1 cellular context compared by ENCODE assay signal in the genomic region with DNA sequence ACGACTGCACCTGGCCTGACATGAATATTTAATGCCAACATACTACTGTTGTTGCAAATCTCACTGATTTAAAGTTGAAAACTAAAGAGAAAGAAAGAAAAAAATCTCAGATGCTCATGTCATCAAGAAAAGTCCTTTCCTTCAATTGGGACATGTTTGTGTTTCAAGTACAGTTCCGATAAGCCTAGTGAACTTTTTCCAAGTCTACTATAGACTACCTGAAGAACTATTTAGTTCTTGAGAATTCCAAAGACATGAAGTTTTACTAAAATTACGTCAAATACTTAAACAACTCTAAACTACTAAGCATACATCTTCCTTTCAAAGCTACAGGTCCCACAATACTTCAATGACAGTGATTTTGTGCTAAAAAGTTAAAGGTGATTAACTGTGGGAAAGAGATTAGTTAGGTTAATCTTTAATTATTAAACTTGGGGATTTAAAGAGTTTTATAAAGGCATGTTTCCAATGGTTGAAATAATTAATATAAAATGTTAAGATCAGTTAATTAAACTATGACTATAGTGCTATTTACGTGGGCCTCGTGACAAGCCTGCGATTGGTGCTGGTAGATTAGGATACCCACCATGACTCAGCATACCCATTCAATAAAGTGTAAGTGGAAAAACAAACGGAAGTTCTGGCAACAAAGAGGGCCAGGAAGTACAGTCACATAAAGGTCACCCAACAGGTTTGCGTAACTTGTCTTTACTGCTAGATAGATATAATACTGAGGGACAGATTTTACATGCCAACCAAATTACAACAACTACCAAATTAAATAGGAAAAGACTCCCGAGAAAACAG.
TF ChIP-seq lines count a peak whose summit lies in the region.

No MANE protein-coding gene starts in this region.

TF ChIP-seq in HepG2, 621 proteins besides CTCF, POLR2A, EP300 and RAD21 (continued from another document and continues in another):
- TF ChIP-seq LCORL (IDR thresholded peaks at IDR 0.05) (no peak), LCORL (CRISPR knock-in tag; IDR thresholded peaks at IDR 0.05) (peak; percentile 63; the same call in 1 of the 2 replicates), AHR (CRISPR knock-in tag; IDR thresholded peaks at IDR 0.05) (no peak), SALL2 (CRISPR knock-in tag; IDR thresholded peaks at IDR 0.05) (no peak), CBX1 (IDR thresholded peaks at IDR 0.05; ENCODE audit: low read depth) (no peak), REL (CRISPR knock-in tag; conservative IDR thresholded peaks at IDR 0.05) (no peak), ZNF678 (CRISPR knock-in tag; IDR thresholded peaks at IDR 0.05) (no peak), ZMYM3 (CRISPR knock-in tag; IDR thresholded peaks at IDR 0.05) (no peak), ZNF343 (CRISPR knock-in tag; IDR thresholded peaks at IDR 0.05) (no peak), AKAP8 (CRISPR knock-in tag; IDR thresholded peaks at IDR 0.05) (no peak), HIVEP1 (CRISPR knock-in tag; IDR thresholded peaks at IDR 0.05) (no peak), ZBTB20 (CRISPR knock-in tag; IDR thresholded peaks at IDR 0.05; ENCODE audit: borderline replicate concordance, low read depth) (peak; percentile 90; the same call in 1 of the 2 replicates), ZNF616 (CRISPR knock-in tag; IDR thresholded peaks at IDR 0.05; ENCODE audit: low read depth) (no peak), CEBPG (CRISPR knock-in tag; IDR thresholded peaks at IDR 0.05) (peak; percentile 95), HCFC1 (IDR thresholded peaks at IDR 0.05; ENCODE audit: low read depth, low read length) (no peak), MIER2 (CRISPR knock-in tag; IDR thresholded peaks at IDR 0.05) (peak; percentile 63; the same call in 1 of the 2 replicates), FOXM1 (CRISPR knock-in tag; IDR thresholded peaks at IDR 0.05) (no peak), NBN (conservative IDR thresholded peaks at IDR 0.05) (no peak), RFX3 (CRISPR knock-in tag; IDR thresholded peaks at IDR 0.05) (no peak), KDM4B (CRISPR knock-in tag; IDR thresholded peaks at IDR 0.05) (no peak), PAX8 (CRISPR knock-in tag; IDR thresholded peaks at IDR 0.05; ENCODE audit: borderline replicate concordance) (no peak), ZNF33B (CRISPR knock-in tag; IDR thresholded peaks at IDR 0.05) (no peak), SPEN (CRISPR knock-in tag; IDR thresholded peaks at IDR 0.05; ENCODE audit: low read depth) (peak; percentile 33; the same call in 1 of the 2 replicates), KAT7 (CRISPR knock-in tag; IDR thresholded peaks at IDR 0.05; ENCODE audit: borderline replicate concordance) (0 out of 2 replicates have a peak, but pooled peaks have one; percentile 41), ZNF207 (IDR thresholded peaks at IDR 0.05; ENCODE audit: borderline replicate concordance) (no peak), CC2D1A (CRISPR knock-in tag; IDR thresholded peaks at IDR 0.05) (no peak), RBAK (CRISPR knock-in tag; IDR thresholded peaks at IDR 0.05) (no peak), NFE2L2 (IDR thresholded peaks at IDR 0.05; ENCODE audit: low read length) (peak; percentile 99), ZNF382 (CRISPR knock-in tag; IDR thresholded peaks at IDR 0.05; ENCODE audit: borderline replicate concordance) (no peak), CREM (IDR thresholded peaks at IDR 0.05) (peak; percentile 63), CREM (CRISPR knock-in tag; IDR thresholded peaks at IDR 0.05) (no peak), ZBTB39 (CRISPR knock-in tag; IDR thresholded peaks at IDR 0.05) (no peak), NR1H2 (CRISPR knock-in tag; IDR thresholded peaks at IDR 0.05; ENCODE audit: borderline replicate concordance, low read depth) (no peak), SOX6 (IDR thresholded peaks at IDR 0.05) (no peak), SOX6 (CRISPR knock-in tag; IDR thresholded peaks at IDR 0.05) (peak; percentile 90), ZNF709 (CRISPR knock-in tag; IDR thresholded peaks at IDR 0.05) (no peak), NFE2L1 (CRISPR knock-in tag; IDR thresholded peaks at IDR 0.05; ENCODE audit: borderline replicate concordance) (no peak), ZNF569 (CRISPR knock-in tag; IDR thresholded peaks at IDR 0.05; ENCODE audit: borderline replicate concordance) (no peak), ZNF350 (CRISPR knock-in tag; IDR thresholded peaks at IDR 0.05; ENCODE audit: borderline replicate concordance, low read depth) (no peak), ASH2L (IDR thresholded peaks at IDR 0.05; ENCODE audit: insufficient read length, low read depth, low read length) (peak; percentile 23), ZNF670 (CRISPR knock-in tag; IDR thresholded peaks at IDR 0.05; ENCODE audit: borderline replicate concordance) (no peak), SNAPC5 (CRISPR knock-in tag; IDR thresholded peaks at IDR 0.05; ENCODE audit: borderline replicate concordance) (no peak), ZNF747 (CRISPR knock-in tag; IDR thresholded peaks at IDR 0.05; ENCODE audit: borderline replicate concordance) (no peak), ZFP41 (CRISPR knock-in tag; IDR thresholded peaks at IDR 0.05; ENCODE audit: borderline replicate concordance) (no peak)
- TF ChIP-seq, protein P1, sequence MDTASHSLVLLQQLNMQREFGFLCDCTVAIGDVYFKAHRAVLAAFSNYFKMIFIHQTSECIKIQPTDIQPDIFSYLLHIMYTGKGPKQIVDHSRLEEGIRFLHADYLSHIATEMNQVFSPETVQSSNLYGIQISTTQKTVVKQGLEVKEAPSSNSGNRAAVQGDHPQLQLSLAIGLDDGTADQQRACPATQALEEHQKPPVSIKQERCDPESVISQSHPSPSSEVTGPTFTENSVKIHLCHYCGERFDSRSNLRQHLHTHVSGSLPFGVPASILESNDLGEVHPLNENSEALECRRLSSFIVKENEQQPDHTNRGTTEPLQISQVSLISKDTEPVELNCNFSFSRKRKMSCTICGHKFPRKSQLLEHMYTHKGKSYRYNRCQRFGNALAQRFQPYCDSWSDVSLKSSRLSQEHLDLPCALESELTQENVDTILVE (CRISPR knock-in tag; IDR thresholded peaks at IDR 0.05): no peak
- TF ChIP-seq, protein P2, sequence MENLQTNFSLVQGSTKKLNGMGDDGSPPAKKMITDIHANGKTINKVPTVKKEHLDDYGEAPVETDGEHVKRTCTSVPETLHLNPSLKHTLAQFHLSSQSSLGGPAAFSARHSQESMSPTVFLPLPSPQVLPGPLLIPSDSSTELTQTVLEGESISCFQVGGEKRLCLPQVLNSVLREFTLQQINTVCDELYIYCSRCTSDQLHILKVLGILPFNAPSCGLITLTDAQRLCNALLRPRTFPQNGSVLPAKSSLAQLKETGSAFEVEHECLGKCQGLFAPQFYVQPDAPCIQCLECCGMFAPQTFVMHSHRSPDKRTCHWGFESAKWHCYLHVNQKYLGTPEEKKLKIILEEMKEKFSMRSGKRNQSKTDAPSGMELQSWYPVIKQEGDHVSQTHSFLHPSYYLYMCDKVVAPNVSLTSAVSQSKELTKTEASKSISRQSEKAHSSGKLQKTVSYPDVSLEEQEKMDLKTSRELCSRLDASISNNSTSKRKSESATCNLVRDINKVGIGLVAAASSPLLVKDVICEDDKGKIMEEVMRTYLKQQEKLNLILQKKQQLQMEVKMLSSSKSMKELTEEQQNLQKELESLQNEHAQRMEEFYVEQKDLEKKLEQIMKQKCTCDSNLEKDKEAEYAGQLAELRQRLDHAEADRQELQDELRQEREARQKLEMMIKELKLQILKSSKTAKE (CRISPR knock-in tag; IDR thresholded peaks at IDR 0.05; ENCODE audit: borderline replicate concordance): no peak
- TF ChIP-seq, protein P3, sequence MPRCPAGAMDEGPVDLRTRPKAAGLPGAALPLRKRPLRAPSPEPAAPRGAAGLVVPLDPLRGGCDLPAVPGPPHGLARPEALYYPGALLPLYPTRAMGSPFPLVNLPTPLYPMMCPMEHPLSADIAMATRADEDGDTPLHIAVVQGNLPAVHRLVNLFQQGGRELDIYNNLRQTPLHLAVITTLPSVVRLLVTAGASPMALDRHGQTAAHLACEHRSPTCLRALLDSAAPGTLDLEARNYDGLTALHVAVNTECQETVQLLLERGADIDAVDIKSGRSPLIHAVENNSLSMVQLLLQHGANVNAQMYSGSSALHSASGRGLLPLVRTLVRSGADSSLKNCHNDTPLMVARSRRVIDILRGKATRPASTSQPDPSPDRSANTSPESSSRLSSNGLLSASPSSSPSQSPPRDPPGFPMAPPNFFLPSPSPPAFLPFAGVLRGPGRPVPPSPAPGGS (CRISPR knock-in tag; IDR thresholded peaks at IDR 0.05): no peak
- TF ChIP-seq, protein P4, sequence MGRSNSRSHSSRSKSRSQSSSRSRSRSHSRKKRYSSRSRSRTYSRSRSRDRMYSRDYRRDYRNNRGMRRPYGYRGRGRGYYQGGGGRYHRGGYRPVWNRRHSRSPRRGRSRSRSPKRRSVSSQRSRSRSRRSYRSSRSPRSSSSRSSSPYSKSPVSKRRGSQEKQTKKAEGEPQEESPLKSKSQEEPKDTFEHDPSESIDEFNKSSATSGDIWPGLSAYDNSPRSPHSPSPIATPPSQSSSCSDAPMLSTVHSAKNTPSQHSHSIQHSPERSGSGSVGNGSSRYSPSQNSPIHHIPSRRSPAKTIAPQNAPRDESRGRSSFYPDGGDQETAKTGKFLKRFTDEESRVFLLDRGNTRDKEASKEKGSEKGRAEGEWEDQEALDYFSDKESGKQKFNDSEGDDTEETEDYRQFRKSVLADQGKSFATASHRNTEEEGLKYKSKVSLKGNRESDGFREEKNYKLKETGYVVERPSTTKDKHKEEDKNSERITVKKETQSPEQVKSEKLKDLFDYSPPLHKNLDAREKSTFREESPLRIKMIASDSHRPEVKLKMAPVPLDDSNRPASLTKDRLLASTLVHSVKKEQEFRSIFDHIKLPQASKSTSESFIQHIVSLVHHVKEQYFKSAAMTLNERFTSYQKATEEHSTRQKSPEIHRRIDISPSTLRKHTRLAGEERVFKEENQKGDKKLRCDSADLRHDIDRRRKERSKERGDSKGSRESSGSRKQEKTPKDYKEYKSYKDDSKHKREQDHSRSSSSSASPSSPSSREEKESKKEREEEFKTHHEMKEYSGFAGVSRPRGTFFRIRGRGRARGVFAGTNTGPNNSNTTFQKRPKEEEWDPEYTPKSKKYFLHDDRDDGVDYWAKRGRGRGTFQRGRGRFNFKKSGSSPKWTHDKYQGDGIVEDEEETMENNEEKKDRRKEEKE (IDR thresholded peaks at IDR 0.05): no peak
- TF ChIP-seq, protein P5, sequence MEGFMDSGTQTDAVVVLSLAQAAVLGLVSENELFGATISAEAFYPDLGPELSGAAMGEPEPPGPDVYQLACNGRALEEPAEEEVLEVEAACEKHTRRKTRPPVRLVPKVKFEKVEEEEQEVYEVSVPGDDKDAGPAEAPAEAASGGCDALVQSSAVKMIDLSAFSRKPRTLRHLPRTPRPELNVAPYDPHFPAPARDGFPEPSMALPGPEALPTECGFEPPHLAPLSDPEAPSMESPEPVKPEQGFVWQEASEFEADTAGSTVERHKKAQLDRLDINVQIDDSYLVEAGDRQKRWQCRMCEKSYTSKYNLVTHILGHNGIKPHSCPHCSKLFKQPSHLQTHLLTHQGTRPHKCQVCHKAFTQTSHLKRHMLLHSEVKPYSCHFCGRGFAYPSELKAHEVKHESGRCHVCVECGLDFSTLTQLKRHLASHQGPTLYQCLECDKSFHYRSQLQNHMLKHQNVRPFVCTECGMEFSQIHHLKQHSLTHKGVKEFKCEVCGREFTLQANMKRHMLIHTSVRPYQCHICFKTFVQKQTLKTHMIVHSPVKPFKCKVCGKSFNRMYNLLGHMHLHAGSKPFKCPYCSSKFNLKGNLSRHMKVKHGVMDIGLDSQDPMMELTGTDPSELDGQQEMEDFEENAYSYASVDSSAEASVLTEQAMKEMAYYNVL (CRISPR knock-in tag; IDR thresholded peaks at IDR 0.05; ENCODE audit: borderline replicate concordance): no peak
- TF ChIP-seq, protein P6, sequence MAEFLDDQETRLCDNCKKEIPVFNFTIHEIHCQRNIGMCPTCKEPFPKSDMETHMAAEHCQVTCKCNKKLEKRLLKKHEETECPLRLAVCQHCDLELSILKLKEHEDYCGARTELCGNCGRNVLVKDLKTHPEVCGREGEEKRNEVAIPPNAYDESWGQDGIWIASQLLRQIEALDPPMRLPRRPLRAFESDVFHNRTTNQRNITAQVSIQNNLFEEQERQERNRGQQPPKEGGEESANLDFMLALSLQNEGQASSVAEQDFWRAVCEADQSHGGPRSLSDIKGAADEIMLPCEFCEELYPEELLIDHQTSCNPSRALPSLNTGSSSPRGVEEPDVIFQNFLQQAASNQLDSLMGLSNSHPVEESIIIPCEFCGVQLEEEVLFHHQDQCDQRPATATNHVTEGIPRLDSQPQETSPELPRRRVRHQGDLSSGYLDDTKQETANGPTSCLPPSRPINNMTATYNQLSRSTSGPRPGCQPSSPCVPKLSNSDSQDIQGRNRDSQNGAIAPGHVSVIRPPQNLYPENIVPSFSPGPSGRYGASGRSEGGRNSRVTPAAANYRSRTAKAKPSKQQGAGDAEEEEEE (CRISPR knock-in tag; IDR thresholded peaks at IDR 0.05; ENCODE audit: borderline replicate concordance): no peak
- TF ChIP-seq, protein P7, sequence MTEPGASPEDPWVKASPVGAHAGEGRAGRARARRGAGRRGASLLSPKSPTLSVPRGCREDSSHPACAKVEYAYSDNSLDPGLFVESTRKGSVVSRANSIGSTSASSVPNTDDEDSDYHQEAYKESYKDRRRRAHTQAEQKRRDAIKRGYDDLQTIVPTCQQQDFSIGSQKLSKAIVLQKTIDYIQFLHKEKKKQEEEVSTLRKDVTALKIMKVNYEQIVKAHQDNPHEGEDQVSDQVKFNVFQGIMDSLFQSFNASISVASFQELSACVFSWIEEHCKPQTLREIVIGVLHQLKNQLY (CRISPR knock-in tag; IDR thresholded peaks at IDR 0.05): no peak
- TF ChIP-seq, protein P8, sequence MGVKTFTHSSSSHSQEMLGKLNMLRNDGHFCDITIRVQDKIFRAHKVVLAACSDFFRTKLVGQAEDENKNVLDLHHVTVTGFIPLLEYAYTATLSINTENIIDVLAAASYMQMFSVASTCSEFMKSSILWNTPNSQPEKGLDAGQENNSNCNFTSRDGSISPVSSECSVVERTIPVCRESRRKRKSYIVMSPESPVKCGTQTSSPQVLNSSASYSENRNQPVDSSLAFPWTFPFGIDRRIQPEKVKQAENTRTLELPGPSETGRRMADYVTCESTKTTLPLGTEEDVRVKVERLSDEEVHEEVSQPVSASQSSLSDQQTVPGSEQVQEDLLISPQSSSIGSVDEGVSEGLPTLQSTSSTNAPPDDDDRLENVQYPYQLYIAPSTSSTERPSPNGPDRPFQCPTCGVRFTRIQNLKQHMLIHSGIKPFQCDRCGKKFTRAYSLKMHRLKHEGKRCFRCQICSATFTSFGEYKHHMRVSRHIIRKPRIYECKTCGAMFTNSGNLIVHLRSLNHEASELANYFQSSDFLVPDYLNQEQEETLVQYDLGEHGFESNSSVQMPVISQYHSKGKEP (CRISPR knock-in tag; IDR thresholded peaks at IDR 0.05): no peak
